In the genomic region with DNA sequence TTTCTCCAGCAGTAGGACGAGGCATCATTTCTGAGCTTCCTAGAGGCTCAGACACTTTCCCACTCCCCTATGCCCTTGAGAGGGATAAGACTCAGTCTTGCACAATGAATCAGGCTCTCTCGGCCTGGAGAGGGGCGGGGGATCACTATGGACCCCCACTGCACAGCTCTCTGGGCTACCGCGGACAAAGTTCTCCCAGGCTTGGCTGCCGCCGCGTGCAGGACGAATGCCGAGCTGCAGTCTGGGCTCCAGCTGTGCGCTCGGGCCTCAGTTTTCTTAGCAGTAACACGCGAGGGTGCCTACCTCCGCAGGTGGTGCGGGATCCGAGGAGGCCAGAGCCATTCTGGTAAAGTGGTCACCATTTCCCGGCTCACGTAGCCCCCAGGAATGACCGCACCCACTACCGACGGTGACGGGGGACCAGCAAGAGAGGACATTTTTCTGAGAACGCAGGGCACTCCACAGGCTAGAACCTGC, we compare ENCODE assay signal across 8 cellular contexts. TPM values are rescaled to one million over a fixed set of nuclear protein-coding genes. Genes with fewer than 3 reads are reported as not detected.
A peak's percentile ranks its signal among the peaks of the same experiment; 100 is the strongest.
DNase-seq lines count a peak whose midpoint lies in the region; ATAC-seq lines count a peak whose summit lies in the region.

No MANE protein-coding gene starts in this region.

- DNase-seq in T-helper 1 cell (no peak), amniotic epithelial cell (ENCODE audit: low read depth) (peak; percentile 47), left lobe of liver (ENCODE audit: low spot score) (peak; percentile 51), NCI-H2107 (lab: John Stamatoyannopoulos, UW) (no peak), NCI-H510A (lab: John Stamatoyannopoulos, UW) (no peak)

- peak overlapping the region; percentile 87 for H3K4me3 Mint-ChIP-seq in T-helper 1 cell treated with Interleukin-12 subunit alpha and Interleukin-12 subunit beta and Interleukin-4 antibody, amounts not matched to agents 30 μg/mL and 1 μg/mL, for 36 hours

- H3K27ac Mint-ChIP-seq in T-helper 1 cell treated with Interleukin-12 subunit alpha and Interleukin-12 subunit beta and Interleukin-4 antibody, amounts not matched to agents 30 μg/mL and 1 μg/mL, for 36 hours, result peak overlapping the region; percentile 71

- H3K9me3 Mint-ChIP-seq in T-helper 1 cell treated with Interleukin-12 subunit alpha and Interleukin-12 subunit beta and Interleukin-4 antibody, amounts not matched to agents 30 μg/mL and 1 μg/mL, for 36 hours, result no peaks in the 10 kb centered on the region

- H3K4me1 Mint-ChIP-seq in T-helper 1 cell treated with Interleukin-12 subunit alpha and Interleukin-12 subunit beta and Interleukin-4 antibody, amounts not matched to agents 30 μg/mL and 1 μg/mL, for 36 hours (ENCODE audit: low read depth), result peaks cover 35% of the 10 kb centered on the region

- ATAC-seq in left lobe of liver (peak; percentile 3), GM19324 (IDR thresholded peaks at IDR 0.05; ENCODE audit: low FRiP score, unreplicated experiment) (no peak)

- H3K27me3 Mint-ChIP-seq in T-helper 1 cell treated with Interleukin-12 subunit alpha and Interleukin-12 subunit beta and Interleukin-4 antibody, amounts not matched to agents 30 μg/mL and 1 μg/mL, for 36 hours (ENCODE audit: low read depth), result peaks cover 20% of the 10 kb centered on the region

- H3K36me3 Mint-ChIP-seq in T-helper 1 cell treated with Interleukin-12 subunit alpha and Interleukin-12 subunit beta and Interleukin-4 antibody, amounts not matched to agents 30 μg/mL and 1 μg/mL, for 36 hours (ENCODE audit: low read depth), result no peaks in the 10 kb centered on the region

- H3K27ac ChIP-seq in temporal lobe (ENCODE audit: low read depth, low read length), result peak overlapping the region; percentile 38

RNA-seq across cellular contexts. Expression of a gene that starts 3.4 kb away (rescaled TPM):
- total RNA-seq in left lobe of liver (76.2 TPM), temporal lobe (9.8 TPM)

RNA-seq across cellular contexts. Expression of a gene that starts 50.7 kb away (rescaled TPM):
- total RNA-seq in left lobe of liver (8.7 TPM), temporal lobe (12.5 TPM)

RNA-seq across cellular contexts. Expression of a gene that starts 51.0 kb away (rescaled TPM):
- total RNA-seq in left lobe of liver (0.33 TPM), temporal lobe (1.2 TPM)

Comparison
In these comparisons a context has a peak if more than half of its experiments do, and no peak if none do; other contexts are left out.
1. DNase-seq: peak in amniotic epithelial cell (single experiment) and left lobe of liver (single experiment); none in T-helper 1 cell (0 of 5), NCI-H2107 (single experiment) and NCI-H510A (single experiment).